ENCODE assay signal across 20 cellular contexts in the genomic region with DNA sequence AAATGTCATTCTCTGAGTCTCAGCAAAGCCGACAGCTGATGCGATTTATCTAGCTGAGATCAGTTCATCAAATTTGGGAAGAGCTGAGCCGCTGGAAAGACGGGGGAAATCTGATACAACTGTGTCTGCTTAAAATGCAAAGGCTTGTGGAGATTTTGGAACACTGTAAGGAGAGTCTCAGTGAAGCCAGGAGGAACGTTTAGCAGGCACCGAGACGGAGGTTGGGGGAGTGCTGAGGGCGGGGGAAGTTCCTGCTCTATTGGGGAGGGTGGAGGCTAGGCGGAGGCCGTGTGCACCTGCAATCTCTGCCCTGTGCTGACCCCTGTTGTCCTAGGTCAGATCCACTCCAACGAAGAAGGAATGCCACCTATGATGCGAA.
DNase-seq lines count a peak whose midpoint lies in the region; ATAC-seq and TF ChIP-seq lines count a peak whose summit lies in the region.
"Had no signal": no experiment of that assay in that cellular context is flagged by ENCODE, and none has a peak within 500 bp of the region (broad histone marks: within the 10 kb centered on the region; RNA-seq: fewer than 3 reads in every experiment).

No MANE protein-coding gene starts in this region.

- no peak overlapping the region for H3K4me2 ChIP-seq in Karpas-422 (ENCODE audit: low read depth, low read length, poor library complexity, severe bottlenecking)

- 14 to 19% (median 19%) methylated on average over 12 of the region's 12 CpGs for WGBS in psoas muscle, 3 donors

- intact Hi-C loops in psoas muscle (cut with DNase I), result no loop called here

- no peak overlapping the region for H3K4me3 ChIP-seq in Karpas-422 (ENCODE audit: low read length)
- H3K4me3 ChIP-seq in psoas muscle, result no peak overlapping the region

- DNase-seq in Karpas-422 (no peak), NCI-H446 treated with DMSO at 0.1 percent for 48 hours (lab: John Stamatoyannopoulos, UW) (peak; percentile 56), putamen (ENCODE audit: low spot score) (peak; percentile 66), DMS79 treated with DMSO at 0.1 percent for 48 hours (lab: John Stamatoyannopoulos, UW) (no peak), psoas muscle (no peak)
- DNase-seq: ACHN, GDM1, MM.1S, NCI-H1105, NCI-H1694, NCI-H2081 treated with DMSO at 0.1 percent for 48 hours, NCI-H345, NCI-H69, RPMI8226, SIG-M5, T-helper 17 cell had no signal

- H3K9me2 ChIP-seq in Karpas-422 (replicated peaks; ENCODE audit: insufficient read depth, low read length), result no peaks in the 10 kb centered on the region

- no peak overlapping the region for H3K9ac ChIP-seq in Karpas-422 (ENCODE audit: low read length)

- H3K79me2 ChIP-seq in Karpas-422 (ENCODE audit: low read length), result no peaks in the 10 kb centered on the region

- no peak overlapping the region for H2AFZ ChIP-seq in Karpas-422 (ENCODE audit: low read length)

- no peaks in the 10 kb centered on the region for H3K9me3 ChIP-seq in Karpas-422 (ENCODE audit: low read length)
- no peaks in the 10 kb centered on the region for H3K9me3 ChIP-seq in psoas muscle

- no peaks in the 10 kb centered on the region for H3K27me3 ChIP-seq in Karpas-422 (ENCODE audit: low read length)
- peaks cover 0 to 41% (median 2%) of the 10 kb centered on the region in 3 donors for H3K27me3 ChIP-seq in psoas muscle (ENCODE audit: insufficient read depth in 3 of 3, low read length in 2 of 3)

- H3K27ac ChIP-seq in Karpas-422 (ENCODE audit: low read length) (peak overlapping the region; percentile 69), cingulate gyrus (ENCODE audit: low read depth, low read length) (peak overlapping the region; percentile 29), psoas muscle (no peak overlapping the region)
- H3K27ac ChIP-seq: C4-2B had no signal

- TF ChIP-seq CTCF in psoas muscle (IDR thresholded peaks at IDR 0.05), result no peak

- no peaks in the 10 kb centered on the region for H4K20me1 ChIP-seq in Karpas-422 (ENCODE audit: insufficient read depth, low read depth, low read length)

- H3K4me1 ChIP-seq in Karpas-422 (ENCODE audit: low read length) (peaks cover 49% of the 10 kb centered on the region), psoas muscle (no peaks in the 10 kb centered on the region)

- ATAC-seq in HG03175 (IDR thresholded peaks at IDR 0.05; ENCODE audit: unreplicated experiment), result no peak
- no peak for ATAC-seq in psoas muscle
- ATAC-seq: HCT116, T-helper 17 cell had no signal

- H3K36me3 ChIP-seq in Karpas-422 (ENCODE audit: insufficient read depth, low read length), result no peaks in the 10 kb centered on the region
- no peaks in the 10 kb centered on the region for H3K36me3 ChIP-seq in psoas muscle (ENCODE audit: insufficient read depth in 1 of 2, low read depth in 1 of 2)

Comparison
In these comparisons a context has a peak if more than half of its experiments do, and no peak if none do; other contexts are left out.
1. DNase-seq: peak in NCI-H446 treated with DMSO at 0.1 percent for 48 hours (single experiment) and putamen (single experiment); none in Karpas-422 (single experiment), DMS79 treated with DMSO at 0.1 percent for 48 hours (single experiment) and psoas muscle (0 of 2).